Comparison of ENCODE assay signal across 7 cellular contexts in the genomic region with DNA sequence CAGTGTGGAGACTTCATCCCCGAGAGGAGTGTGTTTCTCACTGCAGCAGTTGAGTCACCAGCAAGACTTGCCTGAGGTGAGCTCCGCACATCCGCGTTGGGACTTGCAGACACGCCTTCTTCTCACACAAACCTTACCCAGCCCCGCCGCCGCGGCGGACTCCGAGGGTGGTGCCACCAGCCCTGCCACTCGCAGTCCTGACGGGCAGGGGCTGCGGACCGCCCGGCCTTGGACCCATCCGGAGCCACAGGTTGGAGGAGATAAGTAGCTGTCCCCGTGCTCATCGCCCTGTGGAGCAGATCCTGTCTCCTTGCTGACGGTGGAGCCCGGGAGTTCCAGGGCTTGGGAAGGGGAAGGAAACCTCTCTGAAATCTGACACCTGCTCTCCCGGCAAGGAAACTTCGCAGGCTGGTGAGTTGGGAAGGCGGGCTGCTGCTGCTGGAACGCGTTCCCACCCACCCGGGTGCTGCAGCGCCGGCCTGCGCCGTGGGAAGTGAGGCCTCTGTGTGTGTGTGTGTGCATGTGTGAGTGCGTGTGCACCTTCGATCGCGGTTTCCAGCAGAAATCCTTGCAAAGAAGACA. TPM values are rescaled to one million over a fixed set of nuclear protein-coding genes. Genes with fewer than 3 reads are reported as not detected.
DNase-seq lines count a peak whose midpoint lies in the region; ATAC-seq and TF ChIP-seq lines count a peak whose summit lies in the region.

A gene with protein sequence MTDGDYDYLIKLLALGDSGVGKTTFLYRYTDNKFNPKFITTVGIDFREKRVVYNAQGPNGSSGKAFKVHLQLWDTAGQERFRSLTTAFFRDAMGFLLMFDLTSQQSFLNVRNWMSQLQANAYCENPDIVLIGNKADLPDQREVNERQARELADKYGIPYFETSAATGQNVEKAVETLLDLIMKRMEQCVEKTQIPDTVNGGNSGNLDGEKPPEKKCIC (plus strand): TSS at position 188 of the 582 bp plus-strand sequence. CDS start 49,109 bp downstream, outside the sequence.

- no peaks in the 10 kb centered on the region for H3K9me3 ChIP-seq in right lobe of liver

- peaks cover 0 to 5% (median 0%) of the 10 kb centered on the region in 4 donors for H3K4me1 ChIP-seq in right lobe of liver

- H3K27ac ChIP-seq in right lobe of liver, result peak within 1 kb of the TSS in 2 of 3 donors; percentile 27 to 44

- intact Hi-C loops in dendritic cell treated with granulocyte-macrophage colony-stimulating factor and Interleukin-4, amounts not matched to agents 40 ng/mL and 50 ng/mL, for 4 days (cut with micrococcal nuclease), result no loop called here
- intact Hi-C loops in right lobe of liver (cut with DNase I), result no loop called here

- H3K4me1 Mint-ChIP-seq in activated CD4-positive, alpha-beta T cell treated with anti-CD3 and anti-CD28 coated beads, Interleukin-2, amount 10 ng/mL, durations not matched to agents 7 days and 5 days, result peaks cover 22% of the 10 kb centered on the region
- H3K4me1 Mint-ChIP-seq in dendritic cell treated with granulocyte-macrophage colony-stimulating factor and Interleukin-4, amounts not matched to agents 40 ng/mL and 50 ng/mL, for 4 days (ENCODE audit: low read depth), result peaks cover 16% of the 10 kb centered on the region

- peaks cover 10% of the 10 kb centered on the region for H3K9me3 Mint-ChIP-seq in activated CD4-positive, alpha-beta T cell treated with anti-CD3 and anti-CD28 coated beads, Interleukin-2, amount 10 ng/mL, durations not matched to agents 7 days and 5 days
- peaks cover 11% of the 10 kb centered on the region for H3K9me3 Mint-ChIP-seq in dendritic cell treated with granulocyte-macrophage colony-stimulating factor and Interleukin-4, amounts not matched to agents 40 ng/mL and 50 ng/mL, for 4 days

- peak within 1 kb of the TSS; percentile 41 to 57 (median 53) for H3K4me3 ChIP-seq in right lobe of liver

- POLR2A ChIA-PET in activated CD4-positive, alpha-beta T cell treated with anti-CD3 and anti-CD28 coated beads, Interleukin-2, amount 10 ng/mL, durations not matched to agents 7 days and 5 days (lab: Charles Lee), result interaction anchor here (0.6 kb wide), 1 partner anchor 14 kb away, joined by 3 read pairs; no protein-coding TSS in a partner anchor

- 0% methylated on average over 12 of the region's 35 CpGs for WGBS in right lobe of liver (ENCODE audit: insufficient coverage, low coverage, low lambda C conversion rate, missing lambda C conversion rate)

- peak in 1 of 4 donors; percentile 5 for TF ChIP-seq CTCF in right lobe of liver (IDR thresholded peaks at IDR 0.05)

- peak within 1 kb of the TSS; percentile 83 for H3K27ac Mint-ChIP-seq in activated CD4-positive, alpha-beta T cell treated with anti-CD3 and anti-CD28 coated beads, Interleukin-2, amount 10 ng/mL, durations not matched to agents 7 days and 5 days
- no peak within 1 kb of the TSS for H3K27ac Mint-ChIP-seq in dendritic cell treated with granulocyte-macrophage colony-stimulating factor and Interleukin-4, amounts not matched to agents 40 ng/mL and 50 ng/mL, for 4 days

- no peaks in the 10 kb centered on the region for H3K27me3 ChIP-seq in right lobe of liver

- CTCF ChIA-PET in activated CD4-positive, alpha-beta T cell treated with anti-CD3 and anti-CD28 coated beads, Interleukin-2, amount 10 ng/mL, durations not matched to agents 7 days and 5 days (lab: Charles Lee), result no interaction called here

- DNase-seq in NCI-H2171 treated with DMSO at 0.1 percent for 48 hours (lab: John Stamatoyannopoulos, UW) (peak; percentile 81), right lobe of liver (peak; percentile 63 to 78 (median 76))
- peak; percentile 75 for DNase-seq in activated CD4-positive, alpha-beta T cell treated with anti-CD3 and anti-CD28 coated beads, Interleukin-2, amount 10 ng/mL, durations not matched to agents 7 days and 5 days
- peak; percentile 57 for DNase-seq in stimulated activated CD4-positive, alpha-beta T cell treated with anti-CD3 and anti-CD28 coated beads, Interleukin-2, amount 100 ng/mL, for 4 hours (ENCODE audit: low read depth)

- ATAC-seq in GM21717 (IDR thresholded peaks at IDR 0.05; ENCODE audit: unreplicated experiment), result peak; percentile 50
- peak; percentile 88 to 92 (median 90) for ATAC-seq in right lobe of liver
- ATAC-seq in HG03196 (IDR thresholded peaks at IDR 0.05; ENCODE audit: unreplicated experiment), result no peak

- peaks cover 7% of the 10 kb centered on the region for H3K36me3 Mint-ChIP-seq in activated CD4-positive, alpha-beta T cell treated with anti-CD3 and anti-CD28 coated beads, Interleukin-2, amount 10 ng/mL, durations not matched to agents 7 days and 5 days (ENCODE audit: low read depth)
- no peaks in the 10 kb centered on the region for H3K36me3 Mint-ChIP-seq in dendritic cell treated with granulocyte-macrophage colony-stimulating factor and Interleukin-4, amounts not matched to agents 40 ng/mL and 50 ng/mL, for 4 days (ENCODE audit: low read depth)

- TF ChIP-seq POLR2A in right lobe of liver (IDR thresholded peaks at IDR 0.05), result no peak

- H3K36me3 ChIP-seq in right lobe of liver, result no peaks in the 10 kb centered on the region

- H3K4me3 Mint-ChIP-seq in activated CD4-positive, alpha-beta T cell treated with anti-CD3 and anti-CD28 coated beads, Interleukin-2, amount 10 ng/mL, durations not matched to agents 7 days and 5 days, result peak within 1 kb of the TSS; percentile 85
- H3K4me3 Mint-ChIP-seq in dendritic cell treated with granulocyte-macrophage colony-stimulating factor and Interleukin-4, amounts not matched to agents 40 ng/mL and 50 ng/mL, for 4 days, result peak within 1 kb of the TSS; percentile 63

- H3K27me3 Mint-ChIP-seq in activated CD4-positive, alpha-beta T cell treated with anti-CD3 and anti-CD28 coated beads, Interleukin-2, amount 10 ng/mL, durations not matched to agents 7 days and 5 days, result peaks cover 6% of the 10 kb centered on the region
- H3K27me3 Mint-ChIP-seq in dendritic cell treated with granulocyte-macrophage colony-stimulating factor and Interleukin-4, amounts not matched to agents 40 ng/mL and 50 ng/mL, for 4 days, result peaks cover 14% of the 10 kb centered on the region

RNA-seq across cellular contexts. Expression of the gene that starts here (rescaled TPM):
- 1 to 10 TPM; 4.8 to 5.2 TPM for total RNA-seq in activated CD4-positive, alpha-beta T cell treated with anti-CD3 and anti-CD28 coated beads, Interleukin-2, amount 10 ng/mL, durations not matched to agents 7 days and 5 days
- total RNA-seq in right lobe of liver, result 1 to 10 TPM in 1 of 6 experiments, under 1 TPM in 5; 0.53 to 1.0 (median 0.85) TPM
